ENCODE assay signal across 8 cellular contexts in the genomic region with DNA sequence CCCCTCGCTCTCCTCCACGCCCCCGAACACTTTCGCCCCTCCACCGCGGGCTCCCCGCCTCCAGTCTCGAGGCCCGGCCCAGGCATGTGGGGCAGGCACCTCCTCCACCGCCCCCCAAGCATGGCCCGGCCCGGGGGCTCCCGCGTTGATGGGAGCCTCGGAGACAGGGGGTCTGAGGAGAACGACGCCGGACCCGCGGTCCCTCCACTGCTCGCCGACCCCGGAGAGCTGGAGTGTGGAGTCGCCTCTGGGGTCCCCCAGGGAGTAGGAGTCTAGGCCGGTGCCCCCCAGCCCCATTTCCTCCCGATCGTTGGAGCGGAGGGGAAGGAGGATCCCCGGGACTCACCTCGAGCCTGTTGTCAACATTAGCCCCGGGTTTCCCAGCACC. TPM values are rescaled to one million over a fixed set of nuclear protein-coding genes. Genes with fewer than 3 reads are reported as not detected.
DNase-seq lines count a peak whose midpoint lies in the region; ATAC-seq and TF ChIP-seq lines count a peak whose summit lies in the region.

No MANE protein-coding gene starts in this region.

- no peaks in the 10 kb centered on the region for H3K27me3 ChIP-seq in brain microvascular endothelial cell (replicated peaks)

- H3K27ac ChIP-seq in brain microvascular endothelial cell = peak overlapping the region; percentile 100

- ATAC-seq in HG02840 (IDR thresholded peaks at IDR 0.05; ENCODE audit: low FRiP score, unreplicated experiment) = peak; percentile 3
- peak; percentile 3 for ATAC-seq in left lobe of liver

- DNase-seq in T follicular helper cell (ENCODE audit: low read depth) = peak; percentile 31
- DNase-seq in brain microvascular endothelial cell = no peak
- no peak for DNase-seq in left lobe of liver (ENCODE audit: low spot score)
- peak; percentile 5 to 50 (median 22) for DNase-seq in stimulated activated CD4-positive, alpha-beta T cell treated with anti-CD3 and anti-CD28 coated beads, TNF-alpha, amount 100 ng/mL, for 24 hours (ENCODE audit: low read depth in 3 of 3)
- DNase-seq in HCEC 1CT = no peak
- no peak for DNase-seq in COR-L47 (lab: John Stamatoyannopoulos, UW)

- H3K4me3 ChIP-seq in GM12875 (ENCODE audit: low read depth, low read length) (peak overlapping the region; percentile 98), brain microvascular endothelial cell (ENCODE audit: low read depth, low read length) (peak overlapping the region; percentile 95)

- TF ChIP-seq CTCF in GM12875 (IDR thresholded peaks at IDR 0.05; ENCODE audit: borderline replicate concordance, insufficient read depth, low read depth, low read length) (no peak), brain microvascular endothelial cell (IDR thresholded peaks at IDR 0.05; ENCODE audit: low read depth, low read length, missing control alignments) (no peak)

- H3K36me3 ChIP-seq in brain microvascular endothelial cell (replicated peaks) = no peaks in the 10 kb centered on the region

- in situ Hi-C loops in brain microvascular endothelial cell (cut with HindIII; ENCODE audit: low pct_ligation_motif_present, low sequenced_read_pairs) = no loop called here

RNA-seq across cellular contexts. Expression of gene UPF2, which starts 0.2 kb away (rescaled TPM):
- total RNA-seq in left lobe of liver = 9.3 TPM

RNA-seq across cellular contexts. Expression of gene DHTKD1, which starts 26.4 kb away (rescaled TPM):
- total RNA-seq in left lobe of liver = 171 TPM

Comparison
In these comparisons a context has a peak if more than half of its experiments do, and no peak if none do; other contexts are left out.
1. DNase-seq: peak in T follicular helper cell (single experiment) and stimulated activated CD4-positive, alpha-beta T cell treated with anti-CD3 and anti-CD28 coated beads, TNF-alpha, amount 100 ng/mL, for 24 hours (3 of 3); none in brain microvascular endothelial cell (single experiment), left lobe of liver (single experiment), HCEC 1CT (single experiment) and COR-L47 (single experiment).